9 cellular contexts compared by ENCODE assay signal in genomic region chr12:124869011-124869665, GRCh38. TPM values are rescaled to one million over a fixed set of nuclear protein-coding genes. Genes with fewer than 3 reads are reported as not detected.
DNase-seq lines count a peak whose midpoint lies in the region; ATAC-seq, FAIRE-seq and TF ChIP-seq lines count a peak whose summit lies in the region.
"Had no signal": no experiment of that assay in that cellular context is flagged by ENCODE, and none has a peak within 500 bp of the region (broad histone marks: within the 10 kb centered on the region; RNA-seq: fewer than 3 reads in every experiment).

No MANE protein-coding gene starts in this region.

- H3K36me3 ChIP-seq in bronchial epithelial cell (ENCODE audit: control insufficient read depth, insufficient read depth, low read length) (no peaks in the 10 kb centered on the region), small intestine (ENCODE audit: control insufficient read depth in 2 of 2, insufficient read depth in 2 of 2, low read length in 2 of 2) (no peaks in the 10 kb centered on the region)

- H3K36me3 Mint-ChIP-seq in natural killer cell treated with Interleukin-12 subunit alpha and Interleukin-12 subunit beta and Interleukin-15 and Interleukin-18, amount 100 ng/mL, for 72 hours = no peaks in the 10 kb centered on the region

- no peaks in the 10 kb centered on the region for H3K9me3 Mint-ChIP-seq in natural killer cell treated with Interleukin-12 subunit alpha and Interleukin-12 subunit beta and Interleukin-15 and Interleukin-18, amount 100 ng/mL, for 72 hours

- no peak overlapping the region for H3K4me3 Mint-ChIP-seq in natural killer cell treated with Interleukin-12 subunit alpha and Interleukin-12 subunit beta and Interleukin-15 and Interleukin-18, amount 100 ng/mL, for 72 hours

- DNase-seq in GDM1 (lab: John Stamatoyannopoulos, UW) (peak; percentile 82), KG1 (lab: John Stamatoyannopoulos, UW) (peak; percentile 45), bronchial epithelial cell (ENCODE audit: low read depth) (peak; percentile 68), small intestine (no peak), LoVo (ENCODE audit: low spot score) (no peak), NCI-H2081 (lab: John Stamatoyannopoulos, UW) (no peak)
- DNase-seq in natural killer cell treated with Interleukin-12 subunit alpha and Interleukin-12 subunit beta and Interleukin-15 and Interleukin-18, amount 100 ng/mL, for 72 hours (ENCODE audit: low spot score) = no peak
- DNase-seq: activated CD4-positive, alpha-beta T cell treated with anti-CD3 and anti-CD28 coated beads for 48 hours had no signal

- H3K27me3 Mint-ChIP-seq in natural killer cell treated with Interleukin-12 subunit alpha and Interleukin-12 subunit beta and Interleukin-15 and Interleukin-18, amount 100 ng/mL, for 72 hours = peaks cover 14 to 19% of the 10 kb centered on the region in 2 donors

- TF ChIP-seq CTCF in bronchial epithelial cell (IDR thresholded peaks at IDR 0.05; ENCODE audit: insufficient read depth, low read length, severe bottlenecking) = no peak

- peaks cover 17 to 21% of the 10 kb centered on the region in 2 donors for H3K4me1 Mint-ChIP-seq in natural killer cell treated with Interleukin-12 subunit alpha and Interleukin-12 subunit beta and Interleukin-15 and Interleukin-18, amount 100 ng/mL, for 72 hours (ENCODE audit: low read depth in 2 of 2)

- WGBS in small intestine, 3 donors = 66 to 80% (median 79%) methylated on average over 18 of the region's 18 CpGs

- FAIRE-seq in bronchial epithelial cell (lab: Jason Lieb, UNC) (no peak), small intestine (lab: Jason Lieb, UNC) (no peak)

- no peaks in the 10 kb centered on the region for H3K27me3 ChIP-seq in bronchial epithelial cell (ENCODE audit: control insufficient read depth, insufficient read depth, low read length)
- H3K27me3 ChIP-seq in small intestine (ENCODE audit: control insufficient read depth in 2 of 2, insufficient read depth in 2 of 2, low read length in 2 of 2) = no peaks in the 10 kb centered on the region

- ATAC-seq in natural killer cell treated with Interleukin-12 subunit alpha and Interleukin-12 subunit beta and Interleukin-15 and Interleukin-18, amount 100 ng/mL, for 72 hours = peak; percentile 45 to 50
- no peak for ATAC-seq in HG02870 (IDR thresholded peaks at IDR 0.05; ENCODE audit: unreplicated experiment)

- H3K27ac ChIP-seq in small intestine (ENCODE audit: low read depth in 1 of 2, low read length in 1 of 2) = peak overlapping the region in 1 of 2 donors; percentile 39

- no peaks in the 10 kb centered on the region for H3K9me3 ChIP-seq in small intestine (ENCODE audit: control insufficient read depth, low read depth)

- H3K4me1 ChIP-seq in small intestine (ENCODE audit: control insufficient read depth in 2 of 2, insufficient read depth in 1 of 2, low read depth in 1 of 2, low read length in 1 of 2) = peaks cover 0 to 2% of the 10 kb centered on the region in 2 donors

- peak overlapping the region in 1 of 2 donors; percentile 24 for H3K27ac Mint-ChIP-seq in natural killer cell treated with Interleukin-12 subunit alpha and Interleukin-12 subunit beta and Interleukin-15 and Interleukin-18, amount 100 ng/mL, for 72 hours

- H3K4me3 ChIP-seq in bronchial epithelial cell (ENCODE audit: low read depth, low read length) = no peak overlapping the region
- H3K4me3 ChIP-seq in small intestine (ENCODE audit: low read depth in 1 of 2, low read length in 2 of 2) = no peak overlapping the region

RNA-seq across cellular contexts. Expression of gene SCARB1, which starts 5.5 kb away (rescaled TPM):
- total RNA-seq in bronchial epithelial cell = 6.6 and 7.4 TPM in 2 replicates
- total RNA-seq in natural killer cell treated with Interleukin-12 subunit alpha and Interleukin-12 subunit beta and Interleukin-15 and Interleukin-18, amount 100 ng/mL, for 72 hours = 10 to 100 TPM in 1 of 2 donors, 1 to 10 TPM in 1; 10.0 to 45.6 TPM
- 100 to 1,000 TPM in 2 of 3 donors, 10 to 100 TPM in 1; 41.9 to 230 (median 181) TPM for polyA plus RNA-seq in small intestine

RNA-seq across cellular contexts. Expression of gene UBC, which starts 45.3 kb away (rescaled TPM):
- total RNA-seq in bronchial epithelial cell = 2,139 and 3,632 TPM in 2 replicates
- 1,000 to 10,000 TPM in 1 of 2 donors, 100 to 1,000 TPM in 1; 691 to 1,324 TPM for total RNA-seq in natural killer cell treated with Interleukin-12 subunit alpha and Interleukin-12 subunit beta and Interleukin-15 and Interleukin-18, amount 100 ng/mL, for 72 hours
- polyA plus RNA-seq in small intestine = 1,000 to 10,000 TPM in 2 of 3 donors, 100 to 1,000 TPM in 1; 806 to 1,948 (median 1,527) TPM

Comparison
In these comparisons a context has a peak if more than half of its experiments do, and no peak if none do; other contexts are left out.
1. DNase-seq: peak in GDM1 (single experiment), KG1 (single experiment) and bronchial epithelial cell (single experiment); none in natural killer cell treated with Interleukin-12 subunit alpha and Interleukin-12 subunit beta and Interleukin-15 and Interleukin-18, amount 100 ng/mL, for 72 hours (single experiment), small intestine (single experiment), LoVo (single experiment) and NCI-H2081 (0 of 2).